8 cellular contexts compared by ENCODE assay signal in genomic region chr6:162582381-162582780, GRCh38.
"Had no signal": no experiment of that assay in that cellular context is flagged by ENCODE, and none has a peak within 500 bp of the region (broad histone marks: within the 10 kb centered on the region; RNA-seq: fewer than 3 reads in every experiment).

No MANE protein-coding gene starts in this region.

- H3K36me3 ChIP-seq: HAP-1 had no signal

- H3K27ac ChIP-seq: GM23248 had no signal

- DNase-seq: GM23248, GOT3, H7, H9, HCEC 1CT, HFFc6 had no signal

- H3K9me3 ChIP-seq: HAP-1 had no signal

- H3K4me3 ChIP-seq: GM23248, GM23338, HAP-1 had no signal

- H3K9ac ChIP-seq: GM23248 had no signal
